Comparison of ENCODE assay signal across 28 cellular contexts in genomic region chr2:174776686-174777085, GRCh38. TPM values are rescaled to one million over a fixed set of nuclear protein-coding genes. Genes with fewer than 3 reads are reported as not detected.
A peak's percentile ranks its signal among the peaks of the same experiment; 100 is the strongest.
DNase-seq lines count a peak whose midpoint lies in the region; ATAC-seq and TF ChIP-seq lines count a peak whose summit lies in the region.
"Had no signal": no experiment of that assay in that cellular context is flagged by ENCODE, and none has a peak within 500 bp of the region (broad histone marks: within the 10 kb centered on the region; RNA-seq: fewer than 3 reads in every experiment).

No MANE protein-coding gene starts in this region.

- peaks cover 4% of the 10 kb centered on the region for H3K27me3 Mint-ChIP-seq in HFFc6 (ENCODE audit: insufficient read depth)
- H3K27me3 Mint-ChIP-seq in naive thymus-derived CD4-positive, alpha-beta T cell: peaks cover 0 to 2% (median 0%) of the 10 kb centered on the region in 5 donors
- H3K27me3 Mint-ChIP-seq: activated CD4-positive, alpha-beta memory T cell treated with anti-CD3 and anti-CD28 coated beads, Interleukin-2, amount 10 ng/mL, durations not matched to agents 7 days and 5 days had no signal

- CTCF ChIA-PET in naive thymus-derived CD4-positive, alpha-beta T cell (lab: Charles Lee): interaction anchor here (0.6 kb wide), 1 partner anchor 81 kb away, joined by 3 read pairs; no protein-coding TSS in a partner anchor

- no peaks in the 10 kb centered on the region for H3K9me3 ChIP-seq in naive thymus-derived CD4-positive, alpha-beta T cell (ENCODE audit: control insufficient read depth in 2 of 3, low read length in 3 of 3)
- H3K9me3 ChIP-seq in aorta (ENCODE audit: control insufficient read depth, low read length) (no peaks in the 10 kb centered on the region), colonic mucosa (no peaks in the 10 kb centered on the region)
- H3K9me3 ChIP-seq: breast epithelium, Peyer's patch, spleen, thoracic aorta had no signal

- H3K27me3 ChIP-seq in dorsolateral prefrontal cortex: no peaks in the 10 kb centered on the region
- H3K27me3 ChIP-seq in naive thymus-derived CD4-positive, alpha-beta T cell (ENCODE audit: control insufficient read depth in 2 of 2, insufficient read depth in 2 of 2, low read length in 2 of 2): no peaks in the 10 kb centered on the region
- H3K27me3 ChIP-seq in aorta (ENCODE audit: control insufficient read depth in 1 of 2, insufficient read depth in 2 of 2, low read length in 1 of 2): no peaks in the 10 kb centered on the region
- no peaks in the 10 kb centered on the region for H3K27me3 ChIP-seq in colonic mucosa
- H3K27me3 ChIP-seq: breast epithelium, Peyer's patch, spleen had no signal

- TF ChIP-seq CTCF in HFFc6 (IDR thresholded peaks at IDR 0.05): no peak
- TF ChIP-seq CTCF in dorsolateral prefrontal cortex (IDR thresholded peaks at IDR 0.05 in 54 of 56, conservative IDR thresholded peaks at IDR 0.05 in 2 of 56; ENCODE audit: low read depth in 1 of 56, partially characterized antibody in 56 of 56): no peak
- no peak for TF ChIP-seq CTCF in colonic mucosa (IDR thresholded peaks at IDR 0.05)

- peak overlapping the region in 54 of 59 donors; percentile 11 to 95 (median 84) for H3K27ac ChIP-seq in dorsolateral prefrontal cortex
- no peak overlapping the region for H3K27ac ChIP-seq in naive thymus-derived CD4-positive, alpha-beta T cell (ENCODE audit: low read depth, low read length)
- no peak overlapping the region for H3K27ac ChIP-seq in aorta (ENCODE audit: low read depth in 1 of 2, low read length in 2 of 2)
- H3K27ac ChIP-seq in colonic mucosa: no peak overlapping the region
- H3K27ac ChIP-seq: Peyer's patch, spleen, thoracic aorta had no signal

- intact Hi-C loops in dorsolateral prefrontal cortex (cut with DNase I) (loop anchor here in 1 of 2 donors (10.0 kb wide), 2 partner anchors 68 to 128 kb away; no protein-coding TSS in a partner anchor), aorta (cut with DNase I) (no loop called here), colonic mucosa (cut with DNase I) (no loop called here)
- intact Hi-C loops in naive thymus-derived CD4-positive, alpha-beta T cell (cut with micrococcal nuclease): loop anchor here in 1 of 2 donors (5.0 kb wide), 2 partner anchors 289 to 391 kb away; partner anchors contain the start of genes ATF2 and GPR155

- no peak overlapping the region for H3K4me3 Mint-ChIP-seq in HFFc6
- no peak overlapping the region for H3K4me3 Mint-ChIP-seq in naive thymus-derived CD4-positive, alpha-beta T cell
- H3K4me3 Mint-ChIP-seq: activated CD4-positive, alpha-beta memory T cell treated with anti-CD3 and anti-CD28 coated beads, Interleukin-2, amount 10 ng/mL, durations not matched to agents 7 days and 5 days; stimulated activated effector memory CD8-positive, alpha-beta T cell treated with anti-CD3 and anti-CD28 coated beads, Interleukin-12 subunit alpha, Interleukin-12 subunit beta, amount 100 ng/mL, for 72 hours had no signal

- H3K36me3 ChIP-seq in naive thymus-derived CD4-positive, alpha-beta T cell (ENCODE audit: control insufficient read depth in 2 of 3, insufficient read depth in 3 of 3, low read length in 3 of 3): no peaks in the 10 kb centered on the region
- no peaks in the 10 kb centered on the region for H3K36me3 ChIP-seq in aorta (ENCODE audit: control insufficient read depth in 1 of 2, insufficient read depth in 2 of 2, low read length in 1 of 2)
- H3K36me3 ChIP-seq in colonic mucosa: no peaks in the 10 kb centered on the region
- H3K36me3 ChIP-seq: breast epithelium, Peyer's patch, spleen, thoracic aorta had no signal

- H3K9me3 Mint-ChIP-seq in HFFc6: no peaks in the 10 kb centered on the region
- no peaks in the 10 kb centered on the region for H3K9me3 Mint-ChIP-seq in naive thymus-derived CD4-positive, alpha-beta T cell
- H3K9me3 Mint-ChIP-seq: activated CD4-positive, alpha-beta memory T cell treated with anti-CD3 and anti-CD28 coated beads, Interleukin-2, amount 10 ng/mL, durations not matched to agents 7 days and 5 days; stimulated activated effector memory CD8-positive, alpha-beta T cell treated with anti-CD3 and anti-CD28 coated beads, Interleukin-12 subunit alpha, Interleukin-12 subunit beta, amount 100 ng/mL, for 72 hours had no signal

- POLR2A ChIA-PET in naive thymus-derived CD4-positive, alpha-beta T cell (lab: Charles Lee): no interaction called here

- no peaks in the 10 kb centered on the region for H3K36me3 Mint-ChIP-seq in HFFc6 (ENCODE audit: low read depth)
- peaks cover 0 to 3% (median 0%) of the 10 kb centered on the region in 5 donors for H3K36me3 Mint-ChIP-seq in naive thymus-derived CD4-positive, alpha-beta T cell
- H3K36me3 Mint-ChIP-seq: stimulated activated effector memory CD8-positive, alpha-beta T cell treated with anti-CD3 and anti-CD28 coated beads, Interleukin-12 subunit alpha, Interleukin-12 subunit beta, amount 100 ng/mL, for 72 hours had no signal

- peaks cover 28 to 39% of the 10 kb centered on the region in 2 donors for H3K4me1 ChIP-seq in naive thymus-derived CD4-positive, alpha-beta T cell (ENCODE audit: control insufficient read depth in 2 of 2, insufficient read depth in 2 of 2, low read length in 2 of 2)
- H3K4me1 ChIP-seq in aorta (ENCODE audit: control insufficient read depth in 1 of 2, insufficient read depth in 2 of 2, low read length in 2 of 2) (peaks cover 0 to 2% of the 10 kb centered on the region in 2 donors), colonic mucosa (no peaks in the 10 kb centered on the region)
- H3K4me1 ChIP-seq: breast epithelium had no signal

- H3K4me3 ChIP-seq in dorsolateral prefrontal cortex (no peak overlapping the region), aorta (ENCODE audit: low read length in 2 of 2) (no peak overlapping the region), colonic mucosa (no peak overlapping the region)
- H3K4me3 ChIP-seq in naive thymus-derived CD4-positive, alpha-beta T cell (ENCODE audit: low read length): no peak overlapping the region
- H3K4me3 ChIP-seq: breast epithelium, Peyer's patch, spleen, thoracic aorta had no signal

- H3K4me1 Mint-ChIP-seq in HFFc6 (ENCODE audit: low read depth): peaks cover 78% of the 10 kb centered on the region
- peaks cover 32 to 60% (median 50%) of the 10 kb centered on the region in 7 donors for H3K4me1 Mint-ChIP-seq in naive thymus-derived CD4-positive, alpha-beta T cell

- WGBS in aorta, 2 donors: 88 to 91% methylated on average over 3 of the region's 3 CpGs

- no peak for ATAC-seq in naive thymus-derived CD4-positive, alpha-beta T cell
- no peak for ATAC-seq in GM21390 (IDR thresholded peaks at IDR 0.05; ENCODE audit: unreplicated experiment)
- ATAC-seq in aorta (ENCODE audit: low FRiP score): no peak
- ATAC-seq: stimulated activated effector memory CD8-positive, alpha-beta T cell treated with anti-CD3 and anti-CD28 coated beads, Interleukin-12 subunit alpha, Interleukin-12 subunit beta, amount 100 ng/mL, for 72 hours had no signal

- no peak overlapping the region for H3K9ac ChIP-seq in colonic mucosa (ENCODE audit: low read depth in 2 of 2, low read length in 2 of 2)

- peak overlapping the region; percentile 100 for H3K27ac Mint-ChIP-seq in HFFc6
- H3K27ac Mint-ChIP-seq in naive thymus-derived CD4-positive, alpha-beta T cell: peak overlapping the region in 5 of 9 donors; percentile 95 to 97 (median 96)
- H3K27ac Mint-ChIP-seq: activated CD4-positive, alpha-beta memory T cell treated with anti-CD3 and anti-CD28 coated beads, Interleukin-2, amount 10 ng/mL, durations not matched to agents 7 days and 5 days had no signal

- no peak for DNase-seq in HFFc6
- no peak for DNase-seq in dorsolateral prefrontal cortex
- DNase-seq in naive thymus-derived CD4-positive, alpha-beta T cell: no peak
- no peak for DNase-seq in DMS153 treated with DMSO at 0.1 percent for 48 hours (lab: John Stamatoyannopoulos, UW; ENCODE audit: unreplicated experiment)
- DNase-seq in aorta: no peak
- no peak for DNase-seq in colonic mucosa
- DNase-seq: activated CD4-positive, alpha-beta memory T cell treated with anti-CD3 and anti-CD28 coated beads, Interleukin-2, amount 10 ng/mL, durations not matched to agents 7 days and 5 days; activated CD4-positive, CD25-positive, alpha-beta regulatory T cell treated with anti-CD3 and anti-CD28 coated beads, Interleukin-2, amount 50 U/mL, for 72 hours; activated gamma-delta T cell; activated T-cell treated with anti-CD3 and anti-CD28 coated beads for 4 hours; cortex of kidney; head of caudate nucleus; Kasumi-1; kidney glomerular epithelial cell; mammary epithelial cell; NCI-H1694; NCI-H2171 treated with DMSO at 0.1 percent for 48 hours; NCI-H526; occipital lobe; Peyer's patch; retina; SIG-M5; spleen; stimulated activated CD4-positive, alpha-beta T cell treated with anti-CD3 and anti-CD28 coated beads, Interleukin-2, amount 100 ng/mL, for 48 hours had no signal

RNA-seq across cellular contexts. Expression of gene CHRNA1, which starts 12.4 kb away (rescaled TPM):
- total RNA-seq in HFFc6 (2021; fragmentation: NEBNext Ultra II Directional; extraction: Animal tissue kit (Norgen Biotek cat#: 25700)): under 1 TPM in 1 of 6 experiments, not detected in 5; 0.14 TPM
- total RNA-seq in dorsolateral prefrontal cortex: 1 to 10 TPM in 46 of 120 experiments, under 1 TPM in 70, not detected in 4; 0.28 to 2.6 (median 0.94) TPM
- total RNA-seq in naive thymus-derived CD4-positive, alpha-beta T cell: not detected
- not detected for polyA plus RNA-seq in naive thymus-derived CD4-positive, alpha-beta T cell
- not detected for total RNA-seq in aorta
- 1 to 10 TPM in 1 of 2 donors, not detected in 1; 2.0 TPM for polyA plus RNA-seq in aorta
- 1 to 10 TPM; 1.1 to 2.7 TPM for total RNA-seq in colonic mucosa
- total RNA-seq: activated CD4-positive, alpha-beta memory T cell treated with anti-CD3 and anti-CD28 coated beads, Interleukin-2, amount 10 ng/mL, durations not matched to agents 7 days and 5 days; mammary epithelial cell; occipital lobe; Peyer's patch had no signal
- polyA plus RNA-seq: mammary epithelial cell had no signal

Comparison
In these comparisons a context has a peak if more than half of its experiments do, and no peak if none do; other contexts are left out.
1. H3K27ac ChIP-seq: peak in dorsolateral prefrontal cortex (54 of 59); none in naive thymus-derived CD4-positive, alpha-beta T cell (single experiment), aorta (0 of 2) and colonic mucosa (single experiment).